In genomic region chr9:61669352-61669751, GRCh38 we compare ENCODE assay signal across 26 cellular contexts.
DNase-seq lines count a peak whose midpoint lies in the region; ATAC-seq and TF ChIP-seq lines count a peak whose summit lies in the region.
"Had no signal": no experiment of that assay in that cellular context is flagged by ENCODE, and none has a peak within 500 bp of the region (broad histone marks: within the 10 kb centered on the region; RNA-seq: fewer than 3 reads in every experiment).

No MANE protein-coding gene starts in this region.

- H3K4me3 Mint-ChIP-seq in chondrocyte (ENCODE audit: unreplicated experiment) = no peak overlapping the region
- H3K4me3 Mint-ChIP-seq in type B pancreatic cell = no peak overlapping the region
- no peak overlapping the region for H3K4me3 Mint-ChIP-seq in activated CD8-positive, alpha-beta T cell treated with anti-CD3 and anti-CD28 coated beads, Interleukin-2, amount 10 ng/mL, durations not matched to agents 7 days and 5 days
- H3K4me3 Mint-ChIP-seq: CD4-positive, alpha-beta memory T cell had no signal

- H3K9me3 ChIP-seq in psoas muscle = no peaks in the 10 kb centered on the region

- intact Hi-C loops in psoas muscle (cut with DNase I) = no loop called here

- H3K27me3 ChIP-seq in psoas muscle (ENCODE audit: insufficient read depth in 3 of 3, low read length in 2 of 3) = no peaks in the 10 kb centered on the region

- H3K4me3 ChIP-seq in psoas muscle = no peak overlapping the region
- H3K4me3 ChIP-seq: SK-N-MC had no signal

- H3K4me1 Mint-ChIP-seq in chondrocyte (ENCODE audit: low read depth) (no peaks in the 10 kb centered on the region), type B pancreatic cell (ENCODE audit: unreplicated experiment) (no peaks in the 10 kb centered on the region)
- H3K4me1 Mint-ChIP-seq in activated CD8-positive, alpha-beta T cell treated with anti-CD3 and anti-CD28 coated beads, Interleukin-2, amount 10 ng/mL, durations not matched to agents 7 days and 5 days (ENCODE audit: low read depth) = no peaks in the 10 kb centered on the region

- H3K4me1 ChIP-seq in psoas muscle = no peaks in the 10 kb centered on the region

- H3K36me3 ChIP-seq in psoas muscle (ENCODE audit: insufficient read depth in 1 of 2, low read depth in 1 of 2) = no peaks in the 10 kb centered on the region

- H3K9me3 Mint-ChIP-seq in chondrocyte (ENCODE audit: low read depth) = peaks cover 48% of the 10 kb centered on the region
- peaks cover 5% of the 10 kb centered on the region for H3K9me3 Mint-ChIP-seq in type B pancreatic cell
- H3K9me3 Mint-ChIP-seq in activated CD8-positive, alpha-beta T cell treated with anti-CD3 and anti-CD28 coated beads, Interleukin-2, amount 10 ng/mL, durations not matched to agents 7 days and 5 days (ENCODE audit: insufficient read depth) = peaks cover 31% of the 10 kb centered on the region

- DNase-seq in GM20000 (ENCODE audit: low spot score) = peak; percentile 6
- peak; percentile 44 for DNase-seq in chondrocyte (ENCODE audit: low spot score)
- DNase-seq in mesenteric fat pad (ENCODE audit: low spot score) = peak; percentile 53
- peak; percentile 29 for DNase-seq in type B pancreatic cell (ENCODE audit: extremely low spot score, unreplicated experiment)
- DNase-seq in psoas muscle = no peak
- DNase-seq in activated CD8-positive, alpha-beta T cell treated with anti-CD3 and anti-CD28 coated beads, Interleukin-2, amount 10 ng/mL, durations not matched to agents 7 days and 5 days = no peak
- no peak for DNase-seq in activated CD8-positive, alpha-beta memory T cell treated with anti-CD3 and anti-CD28 coated beads for 24 hours
- DNase-seq: C1 segment of cervical spinal cord; CD4-positive, alpha-beta memory T cell; COR-L47; EL; GDM1; Karpas-422; NCI-H1092; NCI-H1436; NCI-H187; NCI-H2081 treated with DMSO at 0.1 percent for 48 hours; NCI-H2171; NCI-H226; NCI-H510A; NCI-H69; SIG-M5 had no signal

- H3K27me3 Mint-ChIP-seq in chondrocyte (ENCODE audit: low read depth) (no peaks in the 10 kb centered on the region), type B pancreatic cell (no peaks in the 10 kb centered on the region)
- no peaks in the 10 kb centered on the region for H3K27me3 Mint-ChIP-seq in activated CD8-positive, alpha-beta T cell treated with anti-CD3 and anti-CD28 coated beads, Interleukin-2, amount 10 ng/mL, durations not matched to agents 7 days and 5 days (ENCODE audit: low read depth)

- H3K27ac Mint-ChIP-seq in chondrocyte (ENCODE audit: unreplicated experiment) (no peak overlapping the region), type B pancreatic cell (no peak overlapping the region)
- no peak overlapping the region for H3K27ac Mint-ChIP-seq in activated CD8-positive, alpha-beta T cell treated with anti-CD3 and anti-CD28 coated beads, Interleukin-2, amount 10 ng/mL, durations not matched to agents 7 days and 5 days

- H3K36me3 Mint-ChIP-seq in chondrocyte (ENCODE audit: low read depth) = peaks cover 4% of the 10 kb centered on the region
- H3K36me3 Mint-ChIP-seq in type B pancreatic cell = no peaks in the 10 kb centered on the region
- H3K36me3 Mint-ChIP-seq in activated CD8-positive, alpha-beta T cell treated with anti-CD3 and anti-CD28 coated beads, Interleukin-2, amount 10 ng/mL, durations not matched to agents 7 days and 5 days (ENCODE audit: low read depth) = peaks cover 4% of the 10 kb centered on the region

- no peak overlapping the region for H3K27ac ChIP-seq in psoas muscle
- H3K27ac ChIP-seq: RWPE1, SK-N-MC had no signal

- POLR2A ChIA-PET in activated CD8-positive, alpha-beta T cell treated with anti-CD3 and anti-CD28 coated beads, Interleukin-2, amount 10 ng/mL, durations not matched to agents 7 days and 5 days (lab: Charles Lee) = no interaction called here

- WGBS in psoas muscle, 3 donors = 71 to 77% (median 74%) methylated on average over 14 to 16 of the region's 16 CpGs

- no peak for TF ChIP-seq CTCF in GM20000 (IDR thresholded peaks at IDR 0.05; ENCODE audit: extremely low read depth, missing control alignments)
- no peak for TF ChIP-seq CTCF in chondrocyte (IDR thresholded peaks at IDR 0.05)
- TF ChIP-seq CTCF in type B pancreatic cell (conservative IDR thresholded peaks at IDR 0.05) = no peak
- TF ChIP-seq CTCF in psoas muscle (IDR thresholded peaks at IDR 0.05) = no peak

- CTCF ChIA-PET in activated CD8-positive, alpha-beta T cell treated with anti-CD3 and anti-CD28 coated beads, Interleukin-2, amount 10 ng/mL, durations not matched to agents 7 days and 5 days (lab: Charles Lee) = no interaction called here

- no peak for ATAC-seq in psoas muscle
- ATAC-seq in activated CD8-positive, alpha-beta T cell treated with anti-CD3 and anti-CD28 coated beads, Interleukin-2, amount 10 ng/mL, durations not matched to agents 7 days and 5 days = no peak
- ATAC-seq: HepG2, Panc1 had no signal

Comparison
In these comparisons a context has a peak if more than half of its experiments do, and no peak if none do; other contexts are left out.
1. DNase-seq: peak in GM20000 (single experiment), chondrocyte (single experiment), mesenteric fat pad (single experiment) and type B pancreatic cell (single experiment); none in psoas muscle (0 of 2), activated CD8-positive, alpha-beta T cell treated with anti-CD3 and anti-CD28 coated beads, Interleukin-2, amount 10 ng/mL, durations not matched to agents 7 days and 5 days (single experiment) and activated CD8-positive, alpha-beta memory T cell treated with anti-CD3 and anti-CD28 coated beads for 24 hours (single experiment).